Comparison of ENCODE assay signal across 11 cellular contexts in genomic region chr6:154356690-154357089, GRCh38. TPM values are rescaled to one million over a fixed set of nuclear protein-coding genes. Genes with fewer than 3 reads are reported as not detected.
A peak's percentile ranks its signal among the peaks of the same experiment; 100 is the strongest.
DNase-seq lines count a peak whose midpoint lies in the region; ATAC-seq lines count a peak whose summit lies in the region.
"Had no signal": no experiment of that assay in that cellular context is flagged by ENCODE, and none has a peak within 500 bp of the region (broad histone marks: within the 10 kb centered on the region; RNA-seq: fewer than 3 reads in every experiment).

Gene IPCEF1, minus strand, starts transcription at chr6:154356803. Its CDS starts 90,856 bp downstream, at chr6:154265947.

- H4K8ac ChIP-seq in mesendoderm (ENCODE audit: low read depth, low read length): no peak within 1 kb of the TSS

- ATAC-seq in GM21367 (IDR thresholded peaks at IDR 0.05; ENCODE audit: unreplicated experiment) (peak; percentile 30), left colon (peak; percentile 20)

- no peak within 1 kb of the TSS for H3K18ac ChIP-seq in mesendoderm (ENCODE audit: low read length)

- no peaks in the 10 kb centered on the region for H3K79me1 ChIP-seq in mesendoderm (ENCODE audit: low read length)

- H3K23ac ChIP-seq in mesendoderm (ENCODE audit: low read length): no peak within 1 kb of the TSS

- no peaks in the 10 kb centered on the region for H3K79me2 ChIP-seq in mesendoderm (ENCODE audit: control insufficient read depth, insufficient read depth, low read length)

- no peaks in the 10 kb centered on the region for H3K27me3 ChIP-seq in BLaER1 treated with 17β-estradiol and CSF1 and Interleukin-3, amounts not matched to agents 10 nM and 100 nM
- H3K27me3 ChIP-seq in mesendoderm (ENCODE audit: insufficient read depth, low read length, poor library complexity): no peaks in the 10 kb centered on the region

- H3K27ac ChIP-seq in BLaER1 treated with 17β-estradiol and CSF1 and Interleukin-3, amounts not matched to agents 10 nM and 100 nM: peak within 1 kb of the TSS; percentile 89 to 99 (median 97)
- H3K27ac ChIP-seq in mesendoderm (ENCODE audit: low read depth, low read length): no peak within 1 kb of the TSS
- H3K27ac ChIP-seq: C4-2B, epithelial cell of prostate had no signal

- WGBS in mesendoderm (ENCODE audit: extremely low coverage, insufficient coverage, low lambda C conversion rate): no CpG with 5 or more reads among the region's 3 CpGs

- peaks cover 0 to 13% (median 0%) of the 10 kb centered on the region in 11 experiments; a peak in 5 of 22 replicates for H4K20me1 ChIP-seq in BLaER1 treated with 17β-estradiol and CSF1 and Interleukin-3, amounts not matched to agents 10 nM and 100 nM

- H3K4me2 ChIP-seq in BLaER1 treated with 17β-estradiol and CSF1 and Interleukin-3, amounts not matched to agents 10 nM and 100 nM: peak within 1 kb of the TSS; percentile 44 to 95 (median 75)
- no peak within 1 kb of the TSS for H3K4me2 ChIP-seq in mesendoderm (ENCODE audit: low read length)

- H3K4me1 ChIP-seq in BLaER1 treated with 17β-estradiol and CSF1 and Interleukin-3, amounts not matched to agents 10 nM and 100 nM: peaks cover 62 to 89% (median 76%) of the 10 kb centered on the region in 10 experiments
- no peaks in the 10 kb centered on the region for H3K4me1 ChIP-seq in mesendoderm (ENCODE audit: control insufficient read depth, low read depth, low read length)

- no peak within 1 kb of the TSS for H4K5ac ChIP-seq in mesendoderm (ENCODE audit: low read length)

- DNase-seq in OCI-M1 (lab: John Stamatoyannopoulos, UW) (peak; percentile 78), left colon (no peak), mesendoderm (no peak)
- no peak for DNase-seq in activated effector memory CD4-positive, alpha-beta T cell treated with Interleukin-2 at 50 U/mL for 16 hours
- no peak for DNase-seq in activated effector memory CD4-positive, alpha-beta T cell treated with anti-CD3 and anti-CD28 coated beads, Interleukin-2, amount 50 U/mL, for 16 hours
- DNase-seq in stimulated activated CD4-positive, alpha-beta T cell treated with anti-CD3 and anti-CD28 coated beads, Interleukin-1b, Interleukin-23, amount 100 ng/mL, for 48 hours: no peak

- no peak within 1 kb of the TSS for H2BK15ac ChIP-seq in mesendoderm (replicated peaks; ENCODE audit: low read depth)

- H2AK5ac ChIP-seq in mesendoderm (ENCODE audit: low read length): no peak within 1 kb of the TSS

- intact Hi-C loops in left colon (cut with DNase I, micrococcal nuclease): no loop called here

- H3K36me3 ChIP-seq in BLaER1 treated with 17β-estradiol and CSF1 and Interleukin-3, amounts not matched to agents 10 nM and 100 nM: peaks cover 0 to 24% (median 3%) of the 10 kb centered on the region in 11 experiments; a peak in 8 of 22 replicates
- no peaks in the 10 kb centered on the region for H3K36me3 ChIP-seq in mesendoderm (ENCODE audit: control insufficient read depth, insufficient read depth, low read length)

- H3K4me3 ChIP-seq in BLaER1 treated with 17β-estradiol and CSF1 and Interleukin-3, amounts not matched to agents 10 nM and 100 nM: peak within 1 kb of the TSS; percentile 26 to 72 (median 60); a peak in 19 of 20 replicates
- H3K4me3 ChIP-seq in mesendoderm (ENCODE audit: low read length): no peak within 1 kb of the TSS
- H3K4me3 ChIP-seq: lung had no signal

- no peak within 1 kb of the TSS for H2BK5ac ChIP-seq in mesendoderm (ENCODE audit: low read length)

- peak within 1 kb of the TSS; percentile 77 to 95 (median 88) for H3K9ac ChIP-seq in BLaER1 treated with 17β-estradiol and CSF1 and Interleukin-3, amounts not matched to agents 10 nM and 100 nM
- H3K9ac ChIP-seq in mesendoderm (ENCODE audit: low read length): no peak within 1 kb of the TSS

- no peak within 1 kb of the TSS for H3K56ac ChIP-seq in mesendoderm (ENCODE audit: low read length)

- peaks cover 0 to 73% (median 31%) of the 10 kb centered on the region in 11 experiments; a peak in 17 of 22 replicates for H3K9me3 ChIP-seq in BLaER1 treated with 17β-estradiol and CSF1 and Interleukin-3, amounts not matched to agents 10 nM and 100 nM (replicated peaks in 1 of 11)

- H2BK120ac ChIP-seq in mesendoderm (ENCODE audit: low read depth, low read length): no peak within 1 kb of the TSS

- H3K4ac ChIP-seq in mesendoderm (ENCODE audit: low read depth, low read length): no peak within 1 kb of the TSS

RNA-seq across cellular contexts. Expression of gene IPCEF1, which starts in this region (rescaled TPM):
- 1 to 10 TPM; 1.2 to 1.8 TPM for total RNA-seq in left colon
- polyA plus RNA-seq in mesendoderm (2013, experiment 1 of 2): 3.1 TPM
- polyA plus RNA-seq in mesendoderm (2013, experiment 2 of 2): 2.1 TPM
